ENCODE assay signal across 1 cellular context in genomic region chr3:29239377-29239776, GRCh38.
TF ChIP-seq lines count a peak whose summit lies in the region.

No MANE protein-coding gene starts in this region.

TF ChIP-seq in H1, 55 proteins besides CTCF, POLR2A, EP300 and RAD21:
- TF ChIP-seq EZH2 (IDR thresholded peaks at IDR 0.05; ENCODE audit: low read depth, low read length, severe bottlenecking) (no peak), KDM1A (IDR thresholded peaks at IDR 0.05; ENCODE audit: borderline replicate concordance, low read length) (no peak), CHD1 (IDR thresholded peaks at IDR 0.05; ENCODE audit: low read depth, low read length) (no peak), USF2 (IDR thresholded peaks at IDR 0.05; ENCODE audit: low read length) (no peak), POU5F1 (IDR thresholded peaks at IDR 0.05; ENCODE audit: low read depth, low read length) (no peak), TEAD4 (IDR thresholded peaks at IDR 0.05; ENCODE audit: low read depth, low read length) (no peak), CBX5 (IDR thresholded peaks at IDR 0.05; ENCODE audit: low read depth, low read length) (no peak), CHD2 (IDR thresholded peaks at IDR 0.05; ENCODE audit: low read length) (no peak), MAFK (IDR thresholded peaks at IDR 0.05; ENCODE audit: low read depth, low read length) (no peak), E2F6 (IDR thresholded peaks at IDR 0.05) (no peak), TAF7 (optimal IDR thresholded peaks at IDR 0.05; ENCODE audit: borderline replicate concordance, low read depth, low read length) (no peak), ZNF274 (IDR thresholded peaks at IDR 0.05; ENCODE audit: borderline replicate concordance, extremely low read depth, low read length) (no peak), BACH1 (IDR thresholded peaks at IDR 0.05; ENCODE audit: low read length) (no peak), SIX5 (IDR thresholded peaks at IDR 0.05; ENCODE audit: low read depth, low read length) (no peak)
- TF ChIP-seq, protein P1, sequence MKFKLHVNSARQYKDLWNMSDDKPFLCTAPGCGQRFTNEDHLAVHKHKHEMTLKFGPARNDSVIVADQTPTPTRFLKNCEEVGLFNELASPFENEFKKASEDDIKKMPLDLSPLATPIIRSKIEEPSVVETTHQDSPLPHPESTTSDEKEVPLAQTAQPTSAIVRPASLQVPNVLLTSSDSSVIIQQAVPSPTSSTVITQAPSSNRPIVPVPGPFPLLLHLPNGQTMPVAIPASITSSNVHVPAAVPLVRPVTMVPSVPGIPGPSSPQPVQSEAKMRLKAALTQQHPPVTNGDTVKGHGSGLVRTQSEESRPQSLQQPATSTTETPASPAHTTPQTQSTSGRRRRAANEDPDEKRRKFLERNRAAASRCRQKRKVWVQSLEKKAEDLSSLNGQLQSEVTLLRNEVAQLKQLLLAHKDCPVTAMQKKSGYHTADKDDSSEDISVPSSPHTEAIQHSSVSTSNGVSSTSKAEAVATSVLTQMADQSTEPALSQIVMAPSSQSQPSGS (IDR thresholded peaks at IDR 0.05; ENCODE audit: low read length): no peak
TF ChIP-seq in H1: peak in this region for 0.
